Comparison of ENCODE assay signal across 1 cellular context in the genomic region with DNA sequence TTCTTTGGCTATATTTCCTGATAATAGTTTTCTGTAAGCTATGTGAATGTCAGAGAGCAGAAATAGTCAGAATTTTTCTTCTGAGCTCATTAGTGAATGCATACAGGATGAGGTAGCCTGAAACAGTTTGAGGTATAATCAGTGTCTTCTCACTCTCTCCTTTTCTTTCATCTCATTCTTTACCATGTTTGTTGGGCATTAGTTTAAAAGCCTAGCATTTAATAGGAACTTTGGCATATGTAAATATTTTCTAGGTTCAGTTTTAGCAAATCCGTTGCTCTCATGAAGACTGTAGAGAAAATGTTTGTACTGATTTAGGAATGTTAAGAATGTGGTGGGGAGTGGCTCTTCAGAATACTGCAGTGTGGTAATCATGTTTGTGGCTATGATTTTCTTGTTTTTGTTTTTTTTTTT.
TF ChIP-seq lines count a peak whose summit lies in the region.

No MANE protein-coding gene starts in this region.

TF ChIP-seq in H1, 55 proteins besides CTCF, POLR2A, EP300 and RAD21:
- TF ChIP-seq TEAD4 (IDR thresholded peaks at IDR 0.05; ENCODE audit: low read depth, low read length) (peak; percentile 50; the same call in 1 of the 2 replicates), TAF1 (IDR thresholded peaks at IDR 0.05; ENCODE audit: low read depth, low read length) (no peak), CEBPB (IDR thresholded peaks at IDR 0.05; ENCODE audit: low read depth, low read length) (0 out of 2 replicates have a peak, but pooled peaks have one; percentile 13), SP4 (IDR thresholded peaks at IDR 0.05; ENCODE audit: low read length) (no peak), NANOG (IDR thresholded peaks at IDR 0.05; ENCODE audit: insufficient read depth, low read depth, low read length, poor library complexity, severe bottlenecking) (no peak), MAFK (IDR thresholded peaks at IDR 0.05; ENCODE audit: low read depth, low read length) (no peak), CTBP2 (IDR thresholded peaks at IDR 0.05; ENCODE audit: borderline replicate concordance, insufficient read depth, insufficient read length, low read length) (no peak)
